Comparison of ENCODE assay signal across 1 cellular context in the genomic region with DNA sequence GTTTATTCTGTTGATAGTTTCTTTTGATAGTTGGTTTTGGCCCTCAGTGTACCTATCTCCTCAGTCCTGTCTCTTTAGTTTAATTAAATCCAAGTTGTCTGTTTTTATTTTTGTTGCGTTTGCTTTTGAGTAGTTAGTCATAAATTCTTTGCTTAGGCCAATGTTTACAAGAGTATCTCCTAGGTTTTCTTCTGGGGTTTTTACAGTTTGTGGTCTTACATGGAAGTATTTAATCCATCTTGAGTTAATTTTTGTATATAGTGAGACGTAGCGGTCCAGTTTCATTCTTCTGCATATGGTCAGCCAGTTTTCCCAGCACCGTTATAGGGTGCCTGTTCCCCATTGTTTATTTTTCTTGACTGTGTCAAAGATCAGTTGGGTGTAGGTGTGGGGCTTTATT.
TF ChIP-seq lines count a peak whose summit lies in the region.

No MANE protein-coding gene starts in this region.

TF ChIP-seq in A549, 52 proteins besides CTCF, POLR2A, EP300 and RAD21 (continued from another document):
- TF ChIP-seq CHD2 (IDR thresholded peaks at IDR 0.05; ENCODE audit: low read length, partially characterized antibody) (no peak), EHMT2 (IDR thresholded peaks at IDR 0.05; ENCODE audit: low read depth) (no peak)
